Comparison of ENCODE assay signal across 11 cellular contexts in genomic region chr19:1136201-1136600, GRCh38. TPM values are rescaled to one million over a fixed set of nuclear protein-coding genes. Genes with fewer than 3 reads are reported as not detected.
DNase-seq lines count a peak whose midpoint lies in the region; ATAC-seq and TF ChIP-seq lines count a peak whose summit lies in the region.
"Had no signal": no experiment of that assay in that cellular context is flagged by ENCODE, and none has a peak within 500 bp of the region (broad histone marks: within the 10 kb centered on the region; RNA-seq: fewer than 3 reads in every experiment).

No MANE protein-coding gene starts in this region.

- DNase-seq in DMS79 treated with DMSO at 0.1 percent for 48 hours (lab: John Stamatoyannopoulos, UW) (peak; percentile 53), HCT116 (ENCODE audit: low read depth, low spot score) (no peak), breast epithelium (ENCODE audit: low spot score in 2 of 2) (peak; percentile 59 to 65), amygdala (lab: John Stamatoyannopoulos, UW) (no peak), HFFc6 (no peak)
- DNase-seq: anterior cingulate cortex; Caco-2; stimulated activated CD4-positive, alpha-beta T cell treated with anti-CD3 and anti-CD28 coated beads, Interleukin-12 subunit alpha, Interleukin-12 subunit beta, amount 100 ng/mL, for 4 hours had no signal

- peak overlapping the region; percentile 18; the same call in 1 of the 2 replicates for H3K27ac ChIP-seq in HCT116 (ENCODE audit: low read depth, low read length)
- H3K27ac ChIP-seq in breast epithelium, result peak overlapping the region; percentile 79 to 99
- peak overlapping the region; percentile 43 for H3K27ac ChIP-seq in neutrophil

- peaks cover 15% of the 10 kb centered on the region for H3K36me3 Mint-ChIP-seq in HFFc6 (ENCODE audit: low read depth)

- POLR2A ChIA-PET in HCT116 (lab: Charles Lee), result no interaction called here

- TF ChIP-seq RAD21 in HCT116 (IDR thresholded peaks at IDR 0.05; ENCODE audit: low read depth), result no peak

- CTCF ChIA-PET in HCT116 (lab: Charles Lee), result no interaction called here

- no peak overlapping the region for H3K4me2 ChIP-seq in HCT116 (ENCODE audit: low read length)

- H3K27me3 Mint-ChIP-seq in HFFc6 (ENCODE audit: insufficient read depth), result peaks cover 4% of the 10 kb centered on the region; the same call in 1 of the 2 replicates

- H3K36me3 ChIP-seq in HCT116 (ENCODE audit: control insufficient read depth in 1 of 2, insufficient read depth in 2 of 2, low read length in 2 of 2) (peaks cover 0 to 8% of the 10 kb centered on the region in 2 experiments; a peak in 1 of 4 replicates), breast epithelium (no peaks in the 10 kb centered on the region), neutrophil (peaks cover 38% of the 10 kb centered on the region)

- H3K9me3 Mint-ChIP-seq in HFFc6, result no peaks in the 10 kb centered on the region

- ATAC-seq in HCT116 (no peak), GM21576 (IDR thresholded peaks at IDR 0.05; ENCODE audit: unreplicated experiment) (no peak), HG02610 (IDR thresholded peaks at IDR 0.05; ENCODE audit: unreplicated experiment) (no peak)

- no peak overlapping the region for H3K4me3 Mint-ChIP-seq in HFFc6

- no peak overlapping the region for H3K9ac ChIP-seq in HCT116 (ENCODE audit: low read length)

- H3K4me1 ChIP-seq in HCT116 (ENCODE audit: control insufficient read depth in 1 of 2, insufficient read depth in 2 of 2, low read length in 2 of 2) (peaks cover 0 to 4% of the 10 kb centered on the region in 2 experiments; a peak in 1 of 4 replicates), breast epithelium (peaks cover 29 to 30% of the 10 kb centered on the region in 2 donors), neutrophil (ENCODE audit: control insufficient read depth in 1 of 2, insufficient read depth in 1 of 2, low read depth in 1 of 2, low read length in 1 of 2) (peaks cover 16 to 24% of the 10 kb centered on the region in 2 experiments)

- H3K9me2 ChIP-seq in HCT116 (ENCODE audit: insufficient read depth), result no peaks in the 10 kb centered on the region

- TF ChIP-seq POLR2A in HCT116 (IDR thresholded peaks at IDR 0.05; ENCODE audit: borderline replicate concordance, extremely low read depth, insufficient read depth, insufficient read length), result no peak
- TF ChIP-seq POLR2A in breast epithelium (IDR thresholded peaks at IDR 0.05), result no peak

- no TSS peak for BruUV-seq in HCT116 (replicated peaks; lab: Mats Ljungman, UMichigan)

- H3K27ac Mint-ChIP-seq in HFFc6, result no peak overlapping the region

- no peaks in the 10 kb centered on the region for H3K27me3 ChIP-seq in HCT116 (ENCODE audit: insufficient read depth, low read length)
- no peaks in the 10 kb centered on the region for H3K27me3 ChIP-seq in breast epithelium
- no peaks in the 10 kb centered on the region for H3K27me3 ChIP-seq in neutrophil

- H2AFZ ChIP-seq in HCT116 (ENCODE audit: low read depth, low read length, poor library complexity, severe bottlenecking), result no peak overlapping the region

- H4K20me1 ChIP-seq in HCT116 (ENCODE audit: insufficient read depth), result no peaks in the 10 kb centered on the region

- intact Hi-C loops in HCT116 (cut with micrococcal nuclease) (no loop called here), breast epithelium (cut with DNase I; ENCODE audit: low total_unique reads) (loop anchor here (10.0 kb wide), 1 partner anchor 49 kb away; no protein-coding TSS in a partner anchor)

- TF ChIP-seq CTCF in HCT116 (IDR thresholded peaks at IDR 0.05 in 2 of 3, conservative IDR thresholded peaks at IDR 0.05 in 1 of 3; ENCODE audit: borderline replicate concordance in 1 of 3, insufficient read depth in 1 of 3, low read depth in 2 of 3, low read length in 2 of 3), result no peak
- no peak for TF ChIP-seq CTCF in breast epithelium (IDR thresholded peaks at IDR 0.05)
- no peak for TF ChIP-seq CTCF in neutrophil (IDR thresholded peaks at IDR 0.05)
- TF ChIP-seq CTCF in HFFc6 (IDR thresholded peaks at IDR 0.05), result no peak

- H3K4me3 ChIP-seq in HCT116 (replicated peaks in 1 of 2; ENCODE audit: low read depth in 1 of 2, low read length in 2 of 2), result no peak overlapping the region
- peak overlapping the region in 2 of 3 donors; percentile 10 to 53 for H3K4me3 ChIP-seq in breast epithelium
- H3K4me3 ChIP-seq in neutrophil (ENCODE audit: low read depth in 1 of 2, low read length in 1 of 2), result no peak overlapping the region

- H3K9me3 ChIP-seq in HCT116 (ENCODE audit: control insufficient read depth in 1 of 2, insufficient read depth in 1 of 2, low read depth in 1 of 2, low read length in 2 of 2) (no peaks in the 10 kb centered on the region), breast epithelium (no peaks in the 10 kb centered on the region), neutrophil (no peaks in the 10 kb centered on the region)
- H3K9me3 ChIP-seq: Caco-2 had no signal

- RAD21 ChIA-PET in HCT116 (lab: Charles Lee; ENCODE audit: low non-redundant PET in 1 of 2, low total read pairs in 2 of 2, uncharacterized antibody in 2 of 2, unreplicated experiment in 2 of 2), result no interaction called here

- peaks cover 23% of the 10 kb centered on the region; the same call in 1 of the 2 replicates for H3K79me2 ChIP-seq in HCT116 (ENCODE audit: insufficient read depth, low read length)

- no peaks in the 10 kb centered on the region for H3K4me1 Mint-ChIP-seq in HFFc6 (ENCODE audit: low read depth)

TF ChIP-seq in HCT116, 20 proteins besides CTCF, POLR2A, EP300 and RAD21 (continues in another document):
- TF ChIP-seq ATF3 (IDR thresholded peaks at IDR 0.05), result no peak
- TF ChIP-seq REST (IDR thresholded peaks at IDR 0.05; ENCODE audit: low read depth), result no peak
- no peak for TF ChIP-seq SP1 (IDR thresholded peaks at IDR 0.05; ENCODE audit: low read depth)
- no peak for TF ChIP-seq YY1 (IDR thresholded peaks at IDR 0.05; ENCODE audit: extremely low read depth, insufficient replicate concordance, low read depth, low read length)
- no peak for TF ChIP-seq CEBPB (IDR thresholded peaks at IDR 0.05; ENCODE audit: low read depth)
- TF ChIP-seq SIN3A (IDR thresholded peaks at IDR 0.05; ENCODE audit: low read depth), result no peak
- TF ChIP-seq EGR1 (IDR thresholded peaks at IDR 0.05; ENCODE audit: low read depth), result no peak
- no peak for TF ChIP-seq EZH2 (IDR thresholded peaks at IDR 0.05)
- no peak for TF ChIP-seq ZFX (IDR thresholded peaks at IDR 0.05)
- no peak for TF ChIP-seq ZBTB33 (IDR thresholded peaks at IDR 0.05; ENCODE audit: extremely low read depth, insufficient replicate concordance, low read length)

RNA-seq across cellular contexts. Expression of gene GPX4, which starts 32.4 kb away (rescaled TPM):
- 481 TPM for total RNA-seq in HCT116 (2021; ENCODE audit: unreplicated experiment)
- polyA plus RNA-seq in HCT116 (2012), result 810 and 823 TPM in 2 replicates
- total RNA-seq in breast epithelium, result 1,000 to 10,000 TPM in 1 of 3 donors, 100 to 1,000 TPM in 2; 357 to 1,796 (median 492) TPM
- 100 to 1,000 TPM; 193 to 237 (median 223) TPM for total RNA-seq in HFFc6 (2021; fragmentation: NEBNext Ultra II Directional; extraction: Animal tissue kit (Norgen Biotek cat#: 25700))

RNA-seq across cellular contexts. Expression of gene SBNO2, which starts 37.9 kb away (rescaled TPM):
- 66.4 TPM for total RNA-seq in HCT116 (2021; ENCODE audit: unreplicated experiment)
- 35.8 and 46.2 TPM in 2 replicates for polyA plus RNA-seq in HCT116 (2012)
- total RNA-seq in breast epithelium, result 10 to 100 TPM; 15.4 to 63.3 (median 43.9) TPM
- total RNA-seq in HFFc6 (2021; fragmentation: NEBNext Ultra II Directional; extraction: Animal tissue kit (Norgen Biotek cat#: 25700)), result 10 to 100 TPM; 33.7 to 49.8 (median 41.5) TPM

RNA-seq across cellular contexts. Expression of gene POLR2E, which starts 41.0 kb away (rescaled TPM):
- total RNA-seq in HCT116 (2021; ENCODE audit: unreplicated experiment), result 281 TPM
- 280 and 302 TPM in 2 replicates for polyA plus RNA-seq in HCT116 (2012)
- total RNA-seq in breast epithelium, result 100 to 1,000 TPM in 1 of 3 donors, 10 to 100 TPM in 2; 65.9 to 175 (median 89.1) TPM
- 100 to 1,000 TPM; 224 to 289 (median 250) TPM for total RNA-seq in HFFc6 (2021; fragmentation: NEBNext Ultra II Directional; extraction: Animal tissue kit (Norgen Biotek cat#: 25700))

Comparison
In these comparisons a context has a peak if more than half of its experiments do, and no peak if none do; other contexts are left out.
1. DNase-seq: peak in DMS79 treated with DMSO at 0.1 percent for 48 hours (single experiment) and breast epithelium (2 of 2); none in HCT116 (single experiment), amygdala (0 of 56) and HFFc6 (single experiment).
2. H3K27ac ChIP-seq: peak in every context shown above with its lines; median percentile 89 in breast epithelium; 43 in neutrophil; 18 in HCT116.
3. H3K4me3 ChIP-seq: peak in breast epithelium (2 of 3); none in HCT116 (0 of 2) and neutrophil (0 of 2).